14 cellular contexts compared by ENCODE assay signal in genomic region chr1:217372251-217372970, GRCh38.
A peak's percentile ranks its signal among the peaks of the same experiment; 100 is the strongest.
DNase-seq lines count a peak whose midpoint lies in the region; ATAC-seq and TF ChIP-seq lines count a peak whose summit lies in the region.
"Had no signal": no experiment of that assay in that cellular context is flagged by ENCODE, and none has a peak within 500 bp of the region (broad histone marks: within the 10 kb centered on the region; RNA-seq: fewer than 3 reads in every experiment).

No MANE protein-coding gene starts in this region.

- peaks cover 32% of the 10 kb centered on the region for H3K27me3 ChIP-seq in HUES48 (ENCODE audit: control insufficient read depth, insufficient read depth, low read length)
- H3K27me3 ChIP-seq in neuronal stem cell (ENCODE audit: control insufficient read depth in 3 of 3, insufficient read depth in 3 of 3, low read depth in 1 of 3, low read length in 3 of 3): no peaks in the 10 kb centered on the region
- H3K27me3 ChIP-seq in upper lobe of right lung: no peaks in the 10 kb centered on the region
- H3K27me3 ChIP-seq: BE2C had no signal

- no peak overlapping the region for H2BK12ac ChIP-seq in neuronal stem cell (ENCODE audit: low read length)

- peak overlapping the region; percentile 32 for H2AK5ac ChIP-seq in neuronal stem cell (ENCODE audit: low read depth, low read length)

- intact Hi-C loops in upper lobe of right lung (cut with DNase I): no loop called here

- peaks cover 26% of the 10 kb centered on the region for H3K4me1 ChIP-seq in HUES48 (ENCODE audit: control insufficient read depth, insufficient read depth, low read length)
- no peaks in the 10 kb centered on the region for H3K4me1 ChIP-seq in neuronal stem cell (ENCODE audit: control insufficient read depth in 2 of 2, insufficient read depth in 1 of 2, low read depth in 1 of 2, low read length in 2 of 2)
- H3K4me1 ChIP-seq in upper lobe of right lung: no peaks in the 10 kb centered on the region
- H3K4me1 ChIP-seq: BE2C had no signal

- no peak overlapping the region for H2AFZ ChIP-seq in neuronal stem cell (ENCODE audit: low read length)

- no peaks in the 10 kb centered on the region for H3K36me3 ChIP-seq in HUES48 (ENCODE audit: control insufficient read depth, insufficient read depth, low read length)
- H3K36me3 ChIP-seq in neuronal stem cell (replicated peaks in 1 of 2; ENCODE audit: control insufficient read depth in 2 of 2, insufficient read depth in 2 of 2, low read length in 2 of 2): no peaks in the 10 kb centered on the region
- H3K36me3 ChIP-seq in upper lobe of right lung: no peaks in the 10 kb centered on the region
- H3K36me3 ChIP-seq: BE2C had no signal

- no peak overlapping the region for H3K4me2 ChIP-seq in neuronal stem cell (ENCODE audit: insufficient read depth, low read length, poor library complexity, severe bottlenecking)

- H3K18ac ChIP-seq in neuronal stem cell (ENCODE audit: low read length): peak overlapping the region; percentile 81

- ATAC-seq in upper lobe of right lung: peak; percentile 19
- ATAC-seq in GM21528 (IDR thresholded peaks at IDR 0.05; ENCODE audit: low FRiP score, unreplicated experiment): no peak
- ATAC-seq in stimulated activated naive CD8-positive, alpha-beta T cell treated with anti-CD3 and anti-CD28 coated beads, Interleukin-15, Interleukin-2, amounts not matched to agents 100 U/mL and 50 U/mL, for 24 hours: no peak
- ATAC-seq: GM12878, HCT116, K562 had no signal

- no peak for TF ChIP-seq CTCF in upper lobe of right lung (IDR thresholded peaks at IDR 0.05)

- peak overlapping the region; percentile 50 for H3K23ac ChIP-seq in neuronal stem cell (ENCODE audit: low read depth, low read length, poor library complexity)

- DNase-seq in islet precursor cell: peak; percentile 94
- DNase-seq in neuronal stem cell (ENCODE audit: low spot score): no peak
- DNase-seq in upper lobe of right lung: no peak
- no peak for DNase-seq in DMS153 treated with DMSO at 0.1 percent for 48 hours (lab: John Stamatoyannopoulos, UW; ENCODE audit: unreplicated experiment)
- no peak for DNase-seq in HuH-7.5 (ENCODE audit: low spot score)
- DNase-seq in stimulated activated naive CD8-positive, alpha-beta T cell treated with anti-CD3 and anti-CD28 coated beads, Interleukin-15, Interleukin-2, amounts not matched to agents 100 U/mL and 50 U/mL, for 24 hours: no peak
- DNase-seq: BE2C; CD4-positive, alpha-beta memory T cell had no signal

- H4K91ac ChIP-seq in neuronal stem cell (ENCODE audit: low read depth, low read length, poor library complexity): no peak overlapping the region

- H3K4ac ChIP-seq in neuronal stem cell (ENCODE audit: low read length): no peak overlapping the region

- no peak overlapping the region for H3K14ac ChIP-seq in neuronal stem cell (ENCODE audit: low read length)

- H2BK5ac ChIP-seq in neuronal stem cell (ENCODE audit: low read length): peak overlapping the region; percentile 88

- H3K9me3 ChIP-seq in HUES48 (ENCODE audit: control insufficient read depth, insufficient read depth, low read length) (no peaks in the 10 kb centered on the region; the same call in 1 of the 2 replicates), neuronal stem cell (replicated peaks in 1 of 2; ENCODE audit: control insufficient read depth in 2 of 2, insufficient read depth in 1 of 2, low read depth in 1 of 2, low read length in 2 of 2) (peaks cover 1 to 3% of the 10 kb centered on the region in 2 donors), upper lobe of right lung (no peaks in the 10 kb centered on the region)
- H3K9me3 ChIP-seq: BE2C had no signal

- peak overlapping the region; percentile 75 for H2BK120ac ChIP-seq in neuronal stem cell (ENCODE audit: low read depth, low read length)

- no peaks in the 10 kb centered on the region for H3K79me1 ChIP-seq in neuronal stem cell (ENCODE audit: low read depth, low read length)

- H3K9ac ChIP-seq in HUES48 (ENCODE audit: low read depth, low read length): no peak overlapping the region
- no peak overlapping the region for H3K9ac ChIP-seq in neuronal stem cell (ENCODE audit: low read depth, low read length, poor library complexity)

- no peak overlapping the region for H2BK15ac ChIP-seq in neuronal stem cell (ENCODE audit: low read length)

- H3K27ac ChIP-seq in HUES48 (ENCODE audit: low read depth, low read length) (peak overlapping the region; percentile 11), neuronal stem cell (replicated peaks; ENCODE audit: low read length) (no peak overlapping the region), upper lobe of right lung (no peak overlapping the region)
- H3K27ac ChIP-seq: C4-2B had no signal

- no CpG with 5 or more reads among the region's 7 CpGs for WGBS in neuronal stem cell (ENCODE audit: extremely low coverage in 2 of 2, insufficient read length in 2 of 2, insufficient replicate concordance in 1 of 2), 2 donors

- H4K8ac ChIP-seq in neuronal stem cell (ENCODE audit: low read depth, low read length): no peak overlapping the region

- no peak overlapping the region for H3K4me3 ChIP-seq in HUES48 (ENCODE audit: low read depth, low read length)
- no peak overlapping the region for H3K4me3 ChIP-seq in neuronal stem cell (ENCODE audit: low read length in 2 of 2)
- no peak overlapping the region for H3K4me3 ChIP-seq in upper lobe of right lung
- H3K4me3 ChIP-seq: GM12878, K562 had no signal
